ENCODE assay signal across 15 cellular contexts in genomic region chr7:116689787-116690186, GRCh38. TPM values are rescaled to one million over a fixed set of nuclear protein-coding genes. Genes with fewer than 3 reads are reported as not detected.
DNase-seq lines count a peak whose midpoint lies in the region; ATAC-seq and TF ChIP-seq lines count a peak whose summit lies in the region.
"Had no signal": no experiment of that assay in that cellular context is flagged by ENCODE, and none has a peak within 500 bp of the region (broad histone marks: within the 10 kb centered on the region; RNA-seq: fewer than 3 reads in every experiment).

No MANE protein-coding gene starts in this region.

- H3K27ac Mint-ChIP-seq in activated T-cell treated with anti-CD3 and anti-CD28 coated beads, Interleukin-2, amount 50 U/mL, for 72 hours, result no peak overlapping the region
- H3K27ac Mint-ChIP-seq: activated naive CD8-positive, alpha-beta T cell treated with anti-CD3 and anti-CD28 coated beads, Interleukin-2, amount 50 U/mL, for 24 hours; dendritic cell treated with granulocyte-macrophage colony-stimulating factor and Interleukin-4, amounts not matched to agents 40 ng/mL and 50 ng/mL, for 4 days; T-cell had no signal

- TF ChIP-seq CTCF in Panc1 (IDR thresholded peaks at IDR 0.05) (no peak), prostate gland (IDR thresholded peaks at IDR 0.05) (no peak)

- WGBS in prostate gland, result 43% methylated on average over 4 of the region's 4 CpGs

- no peak overlapping the region for H3K4me3 ChIP-seq in Panc1 (ENCODE audit: low read depth in 2 of 2, low read length in 2 of 2)
- H3K4me3 ChIP-seq in prostate gland, result no peak overlapping the region
- H3K4me3 ChIP-seq: tibial artery had no signal

- H3K27me3 ChIP-seq in Panc1 (ENCODE audit: control insufficient read depth, insufficient read depth, low read length), result no peaks in the 10 kb centered on the region
- no peaks in the 10 kb centered on the region for H3K27me3 ChIP-seq in prostate gland (replicated peaks; ENCODE audit: insufficient read depth)
- H3K27me3 ChIP-seq: tibial artery had no signal

- ATAC-seq in Panc1, result no peak
- no peak for ATAC-seq in GM19324 (IDR thresholded peaks at IDR 0.05; ENCODE audit: low FRiP score, unreplicated experiment)
- no peak for ATAC-seq in HG03139 (IDR thresholded peaks at IDR 0.05; ENCODE audit: unreplicated experiment)
- no peak for ATAC-seq in activated T-cell treated with anti-CD3 and anti-CD28 coated beads, Interleukin-2, amount 50 U/mL, for 72 hours (replicated peaks in 1 of 2)
- ATAC-seq: activated naive CD8-positive, alpha-beta T cell treated with anti-CD3 and anti-CD28 coated beads, Interleukin-2, amount 50 U/mL, for 24 hours; T-cell had no signal

- in situ Hi-C loops in Panc1 (cut with HindIII; ENCODE audit: low pct_unique_long_range_greater_than_20kb, low sequenced_read_pairs), result no loop called here

- no peaks in the 10 kb centered on the region for H3K36me3 Mint-ChIP-seq in activated T-cell treated with anti-CD3 and anti-CD28 coated beads, Interleukin-2, amount 50 U/mL, for 72 hours (ENCODE audit: insufficient read depth in 2 of 2)
- H3K36me3 Mint-ChIP-seq: T-cell had no signal

- H3K27ac ChIP-seq in Panc1 (ENCODE audit: low read length), result peak overlapping the region; percentile 94
- H3K27ac ChIP-seq in prostate gland, result no peak overlapping the region
- H3K27ac ChIP-seq: tibial artery had no signal

- no peaks in the 10 kb centered on the region for H3K4me1 Mint-ChIP-seq in activated T-cell treated with anti-CD3 and anti-CD28 coated beads, Interleukin-2, amount 50 U/mL, for 72 hours (ENCODE audit: low read depth)
- H3K4me1 Mint-ChIP-seq: activated naive CD8-positive, alpha-beta T cell treated with anti-CD3 and anti-CD28 coated beads, Interleukin-2, amount 50 U/mL, for 24 hours; T-cell had no signal

- no peak for TF ChIP-seq POLR2A in prostate gland (IDR thresholded peaks at IDR 0.05)

- intact Hi-C loops in Panc1 (cut with micrococcal nuclease; ENCODE audit: unreplicated experiment) (no loop called here), prostate gland (cut with DNase I) (no loop called here)

- CTCF ChIA-PET in Panc1 (lab: Charles Lee), result no interaction called here

- peaks cover 24% of the 10 kb centered on the region for H3K27me3 Mint-ChIP-seq in activated T-cell treated with anti-CD3 and anti-CD28 coated beads, Interleukin-2, amount 50 U/mL, for 72 hours (ENCODE audit: low read depth)

- POLR2A ChIA-PET in Panc1 (lab: Charles Lee), result interaction anchor here (0.6 kb wide), 1 partner anchor 166 kb away, joined by 11 read pairs; no protein-coding TSS in a partner anchor

- H3K9me3 Mint-ChIP-seq in activated T-cell treated with anti-CD3 and anti-CD28 coated beads, Interleukin-2, amount 50 U/mL, for 72 hours, result no peaks in the 10 kb centered on the region
- H3K9me3 Mint-ChIP-seq: activated naive CD8-positive, alpha-beta T cell treated with anti-CD3 and anti-CD28 coated beads, Interleukin-2, amount 50 U/mL, for 24 hours; dendritic cell treated with granulocyte-macrophage colony-stimulating factor and Interleukin-4, amounts not matched to agents 40 ng/mL and 50 ng/mL, for 4 days; T-cell had no signal

- peaks cover 75% of the 10 kb centered on the region for H3K4me1 ChIP-seq in Panc1 (ENCODE audit: control insufficient read depth, insufficient read depth, low read length)
- H3K4me1 ChIP-seq in prostate gland (replicated peaks), result no peaks in the 10 kb centered on the region

- H3K9me3 ChIP-seq in Panc1 (ENCODE audit: control insufficient read depth, insufficient read depth, low read depth, low read length), result no peaks in the 10 kb centered on the region
- no peaks in the 10 kb centered on the region for H3K9me3 ChIP-seq in prostate gland
- H3K9me3 ChIP-seq: tibial artery had no signal

- peak; percentile 18 for DNase-seq in SKM-1 treated with dmso at 0.1 percent for 144 hours (lab: John Stamatoyannopoulos, UW; ENCODE audit: unreplicated experiment)
- DNase-seq in SKM-1 (lab: John Stamatoyannopoulos, UW; ENCODE audit: unreplicated experiment), result no peak
- no peak for DNase-seq in Panc1 (ENCODE audit: low read depth, low spot score)
- peak; percentile 88 for DNase-seq in glomerular visceral epithelial cell (ENCODE audit: extremely low spot score)
- no peak for DNase-seq in activated T-cell treated with anti-CD3 and anti-CD28 coated beads, Interleukin-2, amount 50 U/mL, for 72 hours
- DNase-seq in prostate gland (ENCODE audit: low spot score), result no peak
- DNase-seq: activated CD4-positive, alpha-beta T cell treated with anti-CD3 and anti-CD28 coated beads for 1 hour; activated naive CD8-positive, alpha-beta T cell treated with anti-CD3 and anti-CD28 coated beads, Interleukin-2, amount 50 U/mL, for 24 hours; NCI-H1694 treated with DMSO at 0.1 percent for 48 hours; NCI-H774; T-cell; tibial artery had no signal

- peaks cover under 1% of the 10 kb centered on the region; the same call in 1 of the 2 replicates for H3K36me3 ChIP-seq in Panc1 (ENCODE audit: control insufficient read depth, insufficient read depth, low read length)
- H3K36me3 ChIP-seq in prostate gland, result no peaks in the 10 kb centered on the region
- H3K36me3 ChIP-seq: tibial artery had no signal

- no peak overlapping the region for H3K4me3 Mint-ChIP-seq in activated T-cell treated with anti-CD3 and anti-CD28 coated beads, Interleukin-2, amount 50 U/mL, for 72 hours
- H3K4me3 Mint-ChIP-seq: activated naive CD8-positive, alpha-beta T cell treated with anti-CD3 and anti-CD28 coated beads, Interleukin-2, amount 50 U/mL, for 24 hours; dendritic cell treated with granulocyte-macrophage colony-stimulating factor and Interleukin-4, amounts not matched to agents 40 ng/mL and 50 ng/mL, for 4 days; T-cell had no signal

- BruUV-seq in Panc1 (replicated peaks; lab: Mats Ljungman, UMichigan), result no TSS peak

RNA-seq across cellular contexts. Expression of gene MET, which starts 17.8 kb away (rescaled TPM):
- total RNA-seq in Panc1 (2021; ENCODE audit: unreplicated experiment), result 103 TPM
- 33.7 TPM for polyA plus RNA-seq in Panc1 (2012; ENCODE audit: insufficient read length)
- 1 to 10 TPM; 2.4 TPM for total RNA-seq in activated T-cell treated with anti-CD3 and anti-CD28 coated beads, Interleukin-2, amount 50 U/mL, for 72 hours
- total RNA-seq in prostate gland, result 10 to 100 TPM; 14.2 to 17.0 TPM

Comparison
In these comparisons a context has a peak if more than half of its experiments do, and no peak if none do; other contexts are left out.
1. DNase-seq: peak in SKM-1 treated with dmso at 0.1 percent for 144 hours (single experiment) and glomerular visceral epithelial cell (single experiment); none in SKM-1 (single experiment), Panc1 (single experiment), activated T-cell treated with anti-CD3 and anti-CD28 coated beads, Interleukin-2, amount 50 U/mL, for 72 hours (0 of 2) and prostate gland (single experiment).
2. RNA of gene MET, which starts 17.8 kb away (total RNA-seq): 103 TPM in Panc1 (single experiment) and 14.2 to 17.0 TPM in prostate gland; 2.4 TPM in activated T-cell treated with anti-CD3 and anti-CD28 coated beads, Interleukin-2, amount 50 U/mL, for 72 hours; every median in the first group is over 4 times any median in the second.